10 cellular contexts compared by ENCODE assay signal in the genomic region with DNA sequence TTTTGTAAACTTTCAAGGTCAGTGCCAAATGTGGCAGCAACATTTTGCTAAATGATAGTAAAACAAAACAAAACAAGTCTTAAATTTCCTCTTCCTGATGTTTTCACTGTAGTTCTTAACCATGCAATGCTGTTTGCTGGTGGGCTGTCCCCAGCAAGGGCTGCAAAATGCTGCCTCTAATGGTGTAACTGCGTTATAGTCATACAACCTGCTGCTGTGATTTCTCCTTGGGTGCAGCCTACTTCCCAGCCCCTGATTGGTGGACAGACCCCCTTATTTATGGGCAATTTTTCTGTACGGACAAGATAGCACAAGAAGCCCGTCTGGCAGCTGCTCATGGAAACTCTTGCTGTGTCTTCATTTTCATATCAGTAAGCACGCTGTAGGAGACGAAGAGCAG. TPM values are rescaled to one million over a fixed set of nuclear protein-coding genes. Genes with fewer than 3 reads are reported as not detected.
DNase-seq lines count a peak whose midpoint lies in the region; ATAC-seq and TF ChIP-seq lines count a peak whose summit lies in the region.
"Had no signal": no experiment of that assay in that cellular context is flagged by ENCODE, and none has a peak within 500 bp of the region (broad histone marks: within the 10 kb centered on the region; RNA-seq: fewer than 3 reads in every experiment).

No MANE protein-coding gene starts in this region.

- H3K9me3 Mint-ChIP-seq in activated CD4-positive, alpha-beta T cell treated with anti-CD3 and anti-CD28 coated beads for 36 hours (ENCODE audit: low read depth), result no peaks in the 10 kb centered on the region

- POLR2A ChIA-PET in activated CD4-positive, alpha-beta T cell treated with anti-CD3 and anti-CD28 coated beads for 36 hours (lab: Charles Lee), result no interaction called here

- H3K4me1 ChIP-seq in cardiac muscle cell (ENCODE audit: low read depth) (no peaks in the 10 kb centered on the region), upper lobe of right lung (no peaks in the 10 kb centered on the region), gastrocnemius medialis (no peaks in the 10 kb centered on the region)

- no peak overlapping the region for H3K27ac Mint-ChIP-seq in activated CD4-positive, alpha-beta T cell treated with anti-CD3 and anti-CD28 coated beads for 36 hours

- H3K27me3 Mint-ChIP-seq in activated CD4-positive, alpha-beta T cell treated with anti-CD3 and anti-CD28 coated beads for 36 hours, result peaks cover 21% of the 10 kb centered on the region

- ATAC-seq in activated CD4-positive, alpha-beta T cell treated with anti-CD3 and anti-CD28 coated beads for 36 hours, result no peak
- ATAC-seq in upper lobe of right lung (no peak), gastrocnemius medialis (no peak), HG02970 (IDR thresholded peaks at IDR 0.05; ENCODE audit: low FRiP score, unreplicated experiment) (no peak)

- H3K36me3 Mint-ChIP-seq in activated CD4-positive, alpha-beta T cell treated with anti-CD3 and anti-CD28 coated beads for 36 hours (ENCODE audit: low read depth), result no peaks in the 10 kb centered on the region

- TF ChIP-seq POLR2A in gastrocnemius medialis (IDR thresholded peaks at IDR 0.05), result no peak

- H3K9me3 ChIP-seq in cardiac muscle cell (ENCODE audit: low read depth) (no peaks in the 10 kb centered on the region), upper lobe of right lung (no peaks in the 10 kb centered on the region), gastrocnemius medialis (no peaks in the 10 kb centered on the region)
- H3K9me3 ChIP-seq: stomach had no signal

- H3K27ac ChIP-seq in cardiac muscle cell, result no peak overlapping the region
- no peak overlapping the region for H3K27ac ChIP-seq in upper lobe of right lung
- no peak overlapping the region for H3K27ac ChIP-seq in gastrocnemius medialis
- H3K27ac ChIP-seq: stomach had no signal

- no peak overlapping the region for H3K4me3 Mint-ChIP-seq in activated CD4-positive, alpha-beta T cell treated with anti-CD3 and anti-CD28 coated beads for 36 hours

- peaks cover 3% of the 10 kb centered on the region for H3K4me1 Mint-ChIP-seq in activated CD4-positive, alpha-beta T cell treated with anti-CD3 and anti-CD28 coated beads for 36 hours

- H3K36me3 ChIP-seq in cardiac muscle cell (no peaks in the 10 kb centered on the region), upper lobe of right lung (no peaks in the 10 kb centered on the region), gastrocnemius medialis (no peaks in the 10 kb centered on the region)
- H3K36me3 ChIP-seq: stomach had no signal

- no peak overlapping the region for H3K4me3 ChIP-seq in cardiac muscle cell
- no peak overlapping the region for H3K4me3 ChIP-seq in upper lobe of right lung
- H3K4me3 ChIP-seq in gastrocnemius medialis, result no peak overlapping the region
- H3K4me3 ChIP-seq: stomach had no signal

- CTCF ChIA-PET in activated CD4-positive, alpha-beta T cell treated with anti-CD3 and anti-CD28 coated beads for 36 hours (lab: Charles Lee), result no interaction called here

- peaks cover 23% of the 10 kb centered on the region for H3K27me3 ChIP-seq in cardiac muscle cell
- peaks cover 14% of the 10 kb centered on the region for H3K27me3 ChIP-seq in upper lobe of right lung
- H3K27me3 ChIP-seq in gastrocnemius medialis, result peaks cover 0 to 7% (median 0%) of the 10 kb centered on the region in 3 donors

- DNase-seq in activated CD4-positive, alpha-beta T cell treated with anti-CD3 and anti-CD28 coated beads for 48 hours, result peak; percentile 7
- no peak for DNase-seq in activated CD4-positive, alpha-beta T cell treated with anti-CD3 and anti-CD28 coated beads for 36 hours
- peak; percentile 85 for DNase-seq in NCI-H69 (lab: John Stamatoyannopoulos, UW)
- peak; percentile 18 to 53 for DNase-seq in cardiac muscle cell (ENCODE audit: low read depth in 1 of 2, low spot score in 1 of 2)
- DNase-seq in upper lobe of right lung, result no peak
- DNase-seq in gastrocnemius medialis, result no peak
- no peak for DNase-seq in activated CD4-positive, alpha-beta T cell treated with anti-CD3 and anti-CD28 coated beads, Interleukin-2, amount 50 U/mL, for 1 hour
- DNase-seq: central memory CD4-positive, alpha-beta T cell; stomach had no signal

- in situ Hi-C loops in gastrocnemius medialis (cut with MboI; ENCODE audit: low sequenced_read_pairs in 4 of 4), result no loop called here

- TF ChIP-seq CTCF in cardiac muscle cell (IDR thresholded peaks at IDR 0.05; ENCODE audit: low read depth, low read length), result peak; percentile 32
- peak; percentile 14 for TF ChIP-seq CTCF in upper lobe of right lung (IDR thresholded peaks at IDR 0.05)
- no peak for TF ChIP-seq CTCF in gastrocnemius medialis (IDR thresholded peaks at IDR 0.05 in 4 of 5, conservative IDR thresholded peaks at IDR 0.05 in 1 of 5)

- intact Hi-C loops in activated CD4-positive, alpha-beta T cell treated with anti-CD3 and anti-CD28 coated beads for 36 hours (cut with DNase I, micrococcal nuclease), result no loop called here
- intact Hi-C loops in upper lobe of right lung (cut with DNase I), result no loop called here
- intact Hi-C loops in gastrocnemius medialis (cut with DNase I; ENCODE audit: low total_unique reads), result no loop called here

RNA-seq across cellular contexts. Expression of a gene that starts 26.6 kb away (rescaled TPM):
- 1 to 10 TPM; 1.6 TPM for total RNA-seq in activated CD4-positive, alpha-beta T cell treated with anti-CD3 and anti-CD28 coated beads for 36 hours
- 5.0 and 7.8 TPM in 2 replicates for total RNA-seq in cardiac muscle cell
- polyA plus RNA-seq in cardiac muscle cell, result 2.0 and 3.2 TPM in 2 replicates
- 36.5 TPM for total RNA-seq in upper lobe of right lung
- 1 to 10 TPM; 1.2 to 2.6 (median 2.0) TPM for total RNA-seq in gastrocnemius medialis

Comparison
In these comparisons a context has a peak if more than half of its experiments do, and no peak if none do; other contexts are left out.
1. DNase-seq: peak in activated CD4-positive, alpha-beta T cell treated with anti-CD3 and anti-CD28 coated beads for 48 hours (single experiment), NCI-H69 (single experiment) and cardiac muscle cell (2 of 2); none in activated CD4-positive, alpha-beta T cell treated with anti-CD3 and anti-CD28 coated beads for 36 hours (single experiment), upper lobe of right lung (single experiment), gastrocnemius medialis (0 of 2) and activated CD4-positive, alpha-beta T cell treated with anti-CD3 and anti-CD28 coated beads, Interleukin-2, amount 50 U/mL, for 1 hour (single experiment).
2. CTCF ChIP-seq: peak in cardiac muscle cell (single experiment) and upper lobe of right lung (single experiment); none in gastrocnemius medialis (0 of 5).